Comparison of ENCODE assay signal across 8 cellular contexts in the genomic region with DNA sequence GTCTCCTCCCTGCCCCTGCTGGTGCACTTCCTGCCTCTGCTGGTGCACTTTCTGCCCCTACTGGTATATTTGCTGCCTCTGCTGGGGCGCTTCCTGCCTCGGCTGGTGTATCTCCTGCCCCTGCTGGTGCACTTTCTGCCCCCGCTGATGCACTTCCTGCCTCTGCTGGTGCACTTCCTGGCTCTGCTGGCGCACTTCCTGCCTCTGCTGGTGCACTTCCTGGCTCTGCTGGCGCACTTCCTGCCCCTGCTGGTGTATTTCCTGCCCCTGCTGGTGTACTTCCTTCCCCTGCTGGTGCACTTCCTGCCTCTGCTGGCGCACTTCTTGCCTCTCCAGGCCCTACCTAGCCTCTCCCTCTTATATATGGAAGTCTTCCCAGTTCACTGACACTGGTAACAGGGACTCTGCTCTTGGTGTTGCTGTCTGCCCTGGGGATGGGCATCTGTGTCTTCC. TPM values are rescaled to one million over a fixed set of nuclear protein-coding genes. Genes with fewer than 3 reads are reported as not detected.
A peak's percentile ranks its signal among the peaks of the same experiment; 100 is the strongest.
DNase-seq lines count a peak whose midpoint lies in the region; ATAC-seq, FAIRE-seq and TF ChIP-seq lines count a peak whose summit lies in the region.
"Had no signal": no experiment of that assay in that cellular context is flagged by ENCODE, and none has a peak within 500 bp of the region (broad histone marks: within the 10 kb centered on the region; RNA-seq: fewer than 3 reads in every experiment).

No MANE protein-coding gene starts in this region.

- H3K4me1 Mint-ChIP-seq in stimulated activated memory B cell treated with anti-CD40 and anti-IgM and Interleukin-4, amounts not matched to agents 10 μg/mL and 1 μg/mL and 100 μg/mL, for 72 hours, result peaks cover 11% of the 10 kb centered on the region

- peak overlapping the region; percentile 43 to 85 for H3K27ac ChIP-seq in kidney (ENCODE audit: low read depth in 2 of 2, low read length in 2 of 2)

- H3K9me3 ChIP-seq in kidney (ENCODE audit: control insufficient read depth in 1 of 2, low read length in 2 of 2), result no peaks in the 10 kb centered on the region
- H3K9me3 ChIP-seq: pancreas had no signal

- no peak for FAIRE-seq in kidney (lab: Jason Lieb, UNC)
- FAIRE-seq: pancreas had no signal

- peak overlapping the region; percentile 86 for H3K27ac Mint-ChIP-seq in stimulated activated memory B cell treated with anti-CD40 and anti-IgM and Interleukin-4, amounts not matched to agents 10 μg/mL and 1 μg/mL and 100 μg/mL, for 72 hours

- peaks cover 0 to 3% of the 10 kb centered on the region in 2 donors for H3K4me1 ChIP-seq in kidney (ENCODE audit: control insufficient read depth in 1 of 2, insufficient read depth in 1 of 2, low read depth in 1 of 2, low read length in 2 of 2)
- H3K4me1 ChIP-seq: pancreas had no signal

- TF ChIP-seq CTCF in kidney (IDR thresholded peaks at IDR 0.05; ENCODE audit: borderline replicate concordance, extremely low read depth, insufficient read depth), result no peak
- TF ChIP-seq CTCF in omental fat pad (IDR thresholded peaks at IDR 0.05), result no peak

- intact Hi-C loops in kidney (cut with DNase I), result no loop called here

- H3K4me3 ChIP-seq in kidney (ENCODE audit: low read length in 2 of 2), result no peak overlapping the region
- H3K4me3 ChIP-seq: pancreas had no signal

- no peak overlapping the region for H3K9ac ChIP-seq in kidney (ENCODE audit: low read length in 2 of 2)

- peak; percentile 82 for DNase-seq in NAMALWA (ENCODE audit: low spot score)
- peak; percentile 75 for DNase-seq in activated CD8-positive, alpha-beta memory T cell treated with anti-CD3 and anti-CD28 coated beads, Interleukin-2, amount 50 U/mL, for 4 hours
- peak; percentile 87 for DNase-seq in kidney
- no peak for DNase-seq in omental fat pad (ENCODE audit: low spot score)
- no peak for DNase-seq in DMS114 treated with DMSO at 0.1 percent for 48 hours (lab: John Stamatoyannopoulos, UW; ENCODE audit: unreplicated experiment)
- DNase-seq: pancreas had no signal

- peaks cover 8% of the 10 kb centered on the region for H3K9me3 Mint-ChIP-seq in stimulated activated memory B cell treated with anti-CD40 and anti-IgM and Interleukin-4, amounts not matched to agents 10 μg/mL and 1 μg/mL and 100 μg/mL, for 72 hours

- ATAC-seq in stimulated activated memory B cell treated with anti-CD40 and anti-IgM and Interleukin-4, amounts not matched to agents 10 μg/mL and 1 μg/mL and 100 μg/mL, for 72 hours, result peak; percentile 64
- ATAC-seq in omental fat pad (ENCODE audit: low FRiP score) (no peak), GM21515 (IDR thresholded peaks at IDR 0.05; ENCODE audit: unreplicated experiment) (no peak)

- H3K36me3 Mint-ChIP-seq in stimulated activated memory B cell treated with anti-CD40 and anti-IgM and Interleukin-4, amounts not matched to agents 10 μg/mL and 1 μg/mL and 100 μg/mL, for 72 hours, result peaks cover 11% of the 10 kb centered on the region

- peaks cover 29% of the 10 kb centered on the region for H3K27me3 Mint-ChIP-seq in stimulated activated memory B cell treated with anti-CD40 and anti-IgM and Interleukin-4, amounts not matched to agents 10 μg/mL and 1 μg/mL and 100 μg/mL, for 72 hours

- H3K36me3 ChIP-seq in kidney (ENCODE audit: control insufficient read depth in 1 of 2, insufficient read depth in 2 of 2, low read length in 2 of 2), result no peaks in the 10 kb centered on the region
- H3K36me3 ChIP-seq: pancreas had no signal

- H3K4me3 Mint-ChIP-seq in stimulated activated memory B cell treated with anti-CD40 and anti-IgM and Interleukin-4, amounts not matched to agents 10 μg/mL and 1 μg/mL and 100 μg/mL, for 72 hours, result peak overlapping the region; percentile 59

RNA-seq across cellular contexts. Expression of a gene that starts 10.1 kb away (rescaled TPM):
- total RNA-seq in kidney (8.1 TPM), omental fat pad (10 to 100 TPM; 11.2 to 14.7 (median 14.1) TPM)
- 82.6 TPM for polyA plus RNA-seq in kidney (ENCODE audit: insufficient read depth, low read depth, low replicate concordance)

RNA-seq across cellular contexts. Expression of a gene that starts 36.1 kb away (rescaled TPM):
- total RNA-seq in kidney (not detected), omental fat pad (not detected)
- not detected for polyA plus RNA-seq in kidney (ENCODE audit: insufficient read depth, low read depth, low replicate concordance)
- total RNA-seq: pancreas had no signal

RNA-seq across cellular contexts. Expression of a gene that starts 38.9 kb away (rescaled TPM):
- total RNA-seq in kidney (13.5 TPM), omental fat pad (1 to 10 TPM; 3.0 to 8.8 (median 5.0) TPM)
- 17.3 TPM for polyA plus RNA-seq in kidney (ENCODE audit: insufficient read depth, low read depth, low replicate concordance)

RNA-seq across cellular contexts. Expression of a gene that starts 48.5 kb away (rescaled TPM):
- total RNA-seq in kidney, result 19.7 TPM
- polyA plus RNA-seq in kidney (ENCODE audit: insufficient read depth, low read depth, low replicate concordance), result 15.9 TPM
- total RNA-seq in omental fat pad, result 10 to 100 TPM in 3 of 4 donors, 1 to 10 TPM in 1; 6.7 to 16.9 (median 11.8) TPM

Comparison
In these comparisons a context has a peak if more than half of its experiments do, and no peak if none do; other contexts are left out.
1. DNase-seq: peak in NAMALWA (single experiment), activated CD8-positive, alpha-beta memory T cell treated with anti-CD3 and anti-CD28 coated beads, Interleukin-2, amount 50 U/mL, for 4 hours (single experiment) and kidney (single experiment); none in omental fat pad (single experiment) and DMS114 treated with DMSO at 0.1 percent for 48 hours (single experiment).